In genomic region chr11:76807206-76807875, GRCh38 we compare ENCODE assay signal across 8 cellular contexts. TPM values are rescaled to one million over a fixed set of nuclear protein-coding genes. Genes with fewer than 3 reads are reported as not detected.
DNase-seq lines count a peak whose midpoint lies in the region; ATAC-seq and TF ChIP-seq lines count a peak whose summit lies in the region.

No MANE protein-coding gene starts in this region.

- DNase-seq in NCI-H1436 (lab: John Stamatoyannopoulos, UW), result peak; percentile 54
- DNase-seq in NCI-H1436 treated with DMSO at 0.1 percent for 48 hours (lab: John Stamatoyannopoulos, UW), result no peak
- DNase-seq in NB4 (ENCODE audit: low read depth), result peak; percentile 83
- DNase-seq in T follicular helper cell (ENCODE audit: low read depth), result peak; percentile 31
- peak; percentile 95 for DNase-seq in adipocyte (ENCODE audit: low read depth)
- peak; percentile 86 for DNase-seq in left ventricle myocardium inferior
- peak; percentile 51 for DNase-seq in renal cortical epithelial cell (ENCODE audit: low read depth)

- no peak for ATAC-seq in GM21786 (IDR thresholded peaks at IDR 0.05; ENCODE audit: unreplicated experiment)

- H3K9me3 ChIP-seq in adipocyte (ENCODE audit: control insufficient read depth, low read length) (no peaks in the 10 kb centered on the region), left ventricle myocardium inferior (replicated peaks) (no peaks in the 10 kb centered on the region)

- H3K36me3 ChIP-seq in adipocyte (ENCODE audit: control insufficient read depth, insufficient read depth, low read length, severe bottlenecking), result no peaks in the 10 kb centered on the region
- H3K36me3 ChIP-seq in left ventricle myocardium inferior, result no peaks in the 10 kb centered on the region

- no peak overlapping the region for H3K4me3 ChIP-seq in NB4 (ENCODE audit: low read depth, low read length)
- H3K4me3 ChIP-seq in adipocyte (ENCODE audit: low read length), result no peak overlapping the region
- peak overlapping the region; percentile 26 for H3K4me3 ChIP-seq in left ventricle myocardium inferior

- TF ChIP-seq CTCF in NB4 (IDR thresholded peaks at IDR 0.05; ENCODE audit: low read depth, low read length) (peak; percentile 78), left ventricle myocardium inferior (IDR thresholded peaks at IDR 0.05; ENCODE audit: borderline replicate concordance) (peak; percentile 84)

- H3K27me3 ChIP-seq in adipocyte (replicated peaks; ENCODE audit: control insufficient read depth, insufficient read depth, low read length) (no peaks in the 10 kb centered on the region), left ventricle myocardium inferior (ENCODE audit: low read depth) (no peaks in the 10 kb centered on the region)

- TF ChIP-seq POLR2A in NB4 (IDR thresholded peaks at IDR 0.05; ENCODE audit: extremely low read depth, insufficient read length), result no peak

- no peak overlapping the region for H3K27ac ChIP-seq in left ventricle myocardium inferior (replicated peaks)

- intact Hi-C loops in left ventricle myocardium inferior (cut with micrococcal nuclease), result loop anchor here (2.0 kb wide), 1 partner anchor 111 kb away; no protein-coding TSS in a partner anchor

- H3K9ac ChIP-seq in adipocyte (ENCODE audit: low read length), result peak overlapping the region; percentile 82

- H3K4me1 ChIP-seq in adipocyte (ENCODE audit: control insufficient read depth, insufficient read depth, low read length), result peaks cover 63% of the 10 kb centered on the region
- peaks cover 39% of the 10 kb centered on the region for H3K4me1 ChIP-seq in left ventricle myocardium inferior

RNA-seq across cellular contexts. Expression of gene TSKU, which starts 24.2 kb away (rescaled TPM):
- total RNA-seq in left ventricle myocardium inferior (12.1 TPM), renal cortical epithelial cell (13.5 and 29.5 TPM in 2 replicates)

RNA-seq across cellular contexts. Expression of gene ACER3, which starts 53.4 kb away (rescaled TPM):
- total RNA-seq in left ventricle myocardium inferior (8.5 TPM), renal cortical epithelial cell (15.1 and 19.4 TPM in 2 replicates)
